ENCODE assay signal across 15 cellular contexts in the genomic region with DNA sequence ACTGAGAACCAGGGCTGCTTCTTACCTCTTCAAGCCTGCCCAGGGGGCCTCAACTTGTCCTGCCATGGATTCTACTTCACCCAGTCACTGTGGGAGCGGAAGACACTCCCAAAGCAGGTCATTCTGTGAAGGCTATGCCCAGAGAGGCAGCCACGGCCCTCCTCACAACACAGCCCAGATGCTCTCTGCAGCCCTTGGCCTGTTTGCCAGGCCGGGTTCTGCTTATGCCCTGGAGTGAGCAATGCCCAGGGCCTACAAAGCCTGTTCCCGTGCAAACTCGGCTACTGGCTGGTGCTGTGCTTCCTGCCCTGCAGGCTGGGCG. TPM values are rescaled to one million over a fixed set of nuclear protein-coding genes. Genes with fewer than 3 reads are reported as not detected.
A peak's percentile ranks its signal among the peaks of the same experiment; 100 is the strongest.
DNase-seq lines count a peak whose midpoint lies in the region; ATAC-seq and TF ChIP-seq lines count a peak whose summit lies in the region.
"Had no signal": no experiment of that assay in that cellular context is flagged by ENCODE, and none has a peak within 500 bp of the region (broad histone marks: within the 10 kb centered on the region; RNA-seq: fewer than 3 reads in every experiment).

No MANE protein-coding gene starts in this region.

- no peaks in the 10 kb centered on the region for H3K9me3 Mint-ChIP-seq in activated T-helper 17 cell treated with anti-CD3 and anti-CD28 coated beads, Interleukin-2, amount 50 U/mL, for 72 hours

- H3K9me3 ChIP-seq in left ventricle myocardium inferior (replicated peaks) (no peaks in the 10 kb centered on the region), mesodermal cell (ENCODE audit: control insufficient read depth, low read length) (no peaks in the 10 kb centered on the region), upper lobe of left lung (no peaks in the 10 kb centered on the region)
- H3K9me3 ChIP-seq: body of pancreas, prostate gland, vagina had no signal

- H3K27me3 ChIP-seq in left ventricle myocardium inferior (ENCODE audit: low read depth) (no peaks in the 10 kb centered on the region), brain microvascular endothelial cell (replicated peaks) (no peaks in the 10 kb centered on the region), upper lobe of left lung (no peaks in the 10 kb centered on the region)
- H3K27me3 ChIP-seq: body of pancreas, vagina had no signal

- TF ChIP-seq EP300 in upper lobe of left lung (IDR thresholded peaks at IDR 0.05) = no peak

- POLR2A ChIA-PET in GM10248 (lab: Yijun Ruan, JAX) = no interaction called here

- CTCF ChIA-PET in GM10248 (lab: Yijun Ruan, JAX) = interaction anchor here (1.0 to 2.9 kb wide), 6 partner anchors 10 to 34 kb away, joined by 3 to 8 read pairs (median 4); partner anchors contain the start of gene SLC30A1

- no peaks in the 10 kb centered on the region for H3K27me3 Mint-ChIP-seq in activated T-helper 17 cell treated with anti-CD3 and anti-CD28 coated beads, Interleukin-2, amount 50 U/mL, for 72 hours

- TF ChIP-seq POLR2A in upper lobe of left lung (IDR thresholded peaks at IDR 0.05) = no peak

- H3K4me3 Mint-ChIP-seq in activated T-helper 17 cell treated with anti-CD3 and anti-CD28 coated beads, Interleukin-2, amount 50 U/mL, for 72 hours = no peak overlapping the region

- H3K27ac Mint-ChIP-seq in activated T-helper 17 cell treated with anti-CD3 and anti-CD28 coated beads, Interleukin-2, amount 50 U/mL, for 72 hours = no peak overlapping the region

- H3K27ac ChIP-seq in left ventricle myocardium inferior (replicated peaks) (peak overlapping the region; percentile 82), brain microvascular endothelial cell (peak overlapping the region; percentile 63), mesodermal cell (ENCODE audit: low read depth, low read length, severe bottlenecking) (peak overlapping the region; percentile 33), upper lobe of left lung (peak overlapping the region in 3 of 4 donors; percentile 47 to 60 (median 48))
- H3K27ac ChIP-seq: body of pancreas, SK-N-MC, vagina, VCaP had no signal

- in situ Hi-C loops in brain microvascular endothelial cell (cut with HindIII; ENCODE audit: low pct_ligation_motif_present, low sequenced_read_pairs) = no loop called here

- TF ChIP-seq CTCF in left ventricle myocardium inferior (IDR thresholded peaks at IDR 0.05; ENCODE audit: borderline replicate concordance) = no peak
- no peak for TF ChIP-seq CTCF in brain microvascular endothelial cell (IDR thresholded peaks at IDR 0.05; ENCODE audit: low read depth, low read length, missing control alignments)
- no peak for TF ChIP-seq CTCF in upper lobe of left lung (IDR thresholded peaks at IDR 0.05)
- TF ChIP-seq CTCF in GM10248 (IDR thresholded peaks at IDR 0.05; ENCODE audit: control extremely low read depth, extremely low read depth, low read depth, missing control alignments) = no peak

- no peaks in the 10 kb centered on the region for H3K4me1 Mint-ChIP-seq in activated T-helper 17 cell treated with anti-CD3 and anti-CD28 coated beads, Interleukin-2, amount 50 U/mL, for 72 hours

- DNase-seq in left ventricle myocardium inferior (no peak), Right ventricle myocardium inferior (ENCODE audit: missing footprints) (no peak), brain microvascular endothelial cell (no peak), upper lobe of left lung (peak in 1 of 2 donors; percentile 32), GM10248 (ENCODE audit: extremely low spot score) (no peak), cerebellum (ENCODE audit: low spot score) (no peak)
- DNase-seq: NCI-H1105; stimulated activated CD4-positive, alpha-beta T cell treated with anti-CD3 and anti-CD28 coated beads, Interleukin-2, amount 100 ng/mL, for 24 hours had no signal

- no peak overlapping the region for H3K4me3 ChIP-seq in left ventricle myocardium inferior
- H3K4me3 ChIP-seq in brain microvascular endothelial cell (ENCODE audit: low read depth, low read length) = no peak overlapping the region
- H3K4me3 ChIP-seq in mesodermal cell (ENCODE audit: extremely low read depth, insufficient read depth, low read length, poor library complexity, severe bottlenecking) = no peak overlapping the region
- H3K4me3 ChIP-seq in upper lobe of left lung = no peak overlapping the region
- H3K4me3 ChIP-seq: body of pancreas, prostate gland, SK-N-MC, vagina had no signal

- intact Hi-C loops in left ventricle myocardium inferior (cut with micrococcal nuclease) (no loop called here), Right ventricle myocardium inferior (cut with DNase I) (loop anchor here (2.0 kb wide), 1 partner anchor 34 kb away; the partner anchor contains the start of gene SLC30A1)

- H3K36me3 Mint-ChIP-seq in activated T-helper 17 cell treated with anti-CD3 and anti-CD28 coated beads, Interleukin-2, amount 50 U/mL, for 72 hours (ENCODE audit: low read depth) = no peaks in the 10 kb centered on the region

- ATAC-seq in Right ventricle myocardium inferior (no peak), upper lobe of left lung (ENCODE audit: low FRiP score in 2 of 2) (no peak)
- ATAC-seq in activated T-helper 17 cell treated with anti-CD3 and anti-CD28 coated beads, Interleukin-2, amount 50 U/mL, for 72 hours (replicated peaks) = no peak

- H3K4me1 ChIP-seq in left ventricle myocardium inferior (peaks cover 40% of the 10 kb centered on the region), mesodermal cell (ENCODE audit: control insufficient read depth, insufficient read depth, low read length, poor library complexity, severe bottlenecking) (peaks cover 2% of the 10 kb centered on the region), upper lobe of left lung (peaks cover 0 to 10% (median 5%) of the 10 kb centered on the region in 4 donors)
- H3K4me1 ChIP-seq: prostate gland had no signal

- H3K36me3 ChIP-seq in left ventricle myocardium inferior (no peaks in the 10 kb centered on the region), brain microvascular endothelial cell (replicated peaks) (no peaks in the 10 kb centered on the region), mesodermal cell (ENCODE audit: control insufficient read depth, insufficient read depth, low read length) (no peaks in the 10 kb centered on the region), upper lobe of left lung (no peaks in the 10 kb centered on the region)
- H3K36me3 ChIP-seq: prostate gland, vagina had no signal

- 93 to 94% methylated on average over 2 to 5 of the region's 6 CpGs for WGBS in mesodermal cell (ENCODE audit: insufficient coverage in 2 of 2), 2 experiments
- WGBS in upper lobe of left lung, 2 donors = 91 to 92% methylated on average over 4 to 5 of the region's 6 CpGs

RNA-seq across cellular contexts. Expression of gene SLC30A1, which starts 33.8 kb away (rescaled TPM):
- 11.5 TPM for total RNA-seq in left ventricle myocardium inferior
- 11.5 TPM for total RNA-seq in Right ventricle myocardium inferior
- polyA plus RNA-seq in mesodermal cell (2013, experiment 1 of 2) = 8.8 TPM
- polyA plus RNA-seq in mesodermal cell (2013, experiment 2 of 2) = 9.3 TPM
- total RNA-seq in upper lobe of left lung = 10 to 100 TPM in 4 of 6 donors, 1 to 10 TPM in 2; 3.1 to 19.2 (median 13.2) TPM
- total RNA-seq in activated T-helper 17 cell treated with anti-CD3 and anti-CD28 coated beads, Interleukin-2, amount 50 U/mL, for 72 hours = under 1 TPM; 0.29 to 0.76 TPM
- 18.0 TPM for total RNA-seq in cerebellum
